12 cellular contexts compared by ENCODE assay signal in the genomic region with DNA sequence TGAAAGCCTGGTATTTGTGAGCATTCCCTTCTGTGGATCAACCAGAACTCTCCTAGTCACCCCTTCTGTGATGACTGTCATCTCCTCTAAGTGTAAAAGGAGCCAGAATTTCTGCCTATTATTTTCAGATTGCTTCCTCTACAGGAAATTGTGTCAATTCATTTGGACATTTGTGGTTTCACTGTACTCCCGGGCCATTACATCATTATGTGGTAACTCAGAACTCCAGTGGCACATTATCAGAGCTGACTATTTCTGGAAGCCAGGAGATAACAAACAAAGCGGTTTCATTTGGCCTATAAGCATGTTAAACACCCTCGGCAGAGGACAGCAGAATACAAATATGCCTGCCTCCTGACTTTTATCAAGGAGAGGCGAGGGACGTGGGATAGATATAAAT.
DNase-seq lines count a peak whose midpoint lies in the region; ATAC-seq and TF ChIP-seq lines count a peak whose summit lies in the region.
"Had no signal": no experiment of that assay in that cellular context is flagged by ENCODE, and none has a peak within 500 bp of the region (broad histone marks: within the 10 kb centered on the region; RNA-seq: fewer than 3 reads in every experiment).

No MANE protein-coding gene starts in this region.

- H3K27ac ChIP-seq in breast epithelium, result no peak overlapping the region

- no peaks in the 10 kb centered on the region for H3K9me3 Mint-ChIP-seq in MCF 10A (ENCODE audit: unreplicated experiment)
- H3K9me3 Mint-ChIP-seq in naive thymus-derived CD8-positive, alpha-beta T cell, result peaks cover 0 to 3% (median 0%) of the 10 kb centered on the region in 9 donors

- H3K27me3 ChIP-seq in breast epithelium, result no peaks in the 10 kb centered on the region

- TF ChIP-seq POLR2A in breast epithelium (IDR thresholded peaks at IDR 0.05), result no peak

- DNase-seq in MCF 10A (ENCODE audit: unreplicated experiment), result peak; percentile 14
- no peak for DNase-seq in breast epithelium (ENCODE audit: low spot score in 2 of 2)
- peak; percentile 50 for DNase-seq in SW480 (ENCODE audit: low spot score)
- DNase-seq in fibroblast of villous mesenchyme (ENCODE audit: low read depth), result peak; percentile 68
- DNase-seq in NCI-H748 (lab: John Stamatoyannopoulos, UW; ENCODE audit: unreplicated experiment), result no peak
- DNase-seq in HEK293T (ENCODE audit: extremely low spot score), result no peak
- DNase-seq in naive thymus-derived CD8-positive, alpha-beta T cell, result no peak
- DNase-seq: activated CD4-positive, CD25-positive, alpha-beta regulatory T cell had no signal

- TF ChIP-seq CTCF in MCF 10A (IDR thresholded peaks at IDR 0.05; ENCODE audit: unreplicated experiment) (no peak), breast epithelium (IDR thresholded peaks at IDR 0.05) (no peak), fibroblast of villous mesenchyme (IDR thresholded peaks at IDR 0.05; ENCODE audit: insufficient read depth, low read depth, low read length) (no peak)

- H3K36me3 ChIP-seq in breast epithelium, result no peaks in the 10 kb centered on the region

- intact Hi-C loops in MCF 10A (cut with micrococcal nuclease), result no loop called here
- intact Hi-C loops in breast epithelium (cut with DNase I; ENCODE audit: low total_unique reads), result no loop called here

- CTCF ChIA-PET in MCF 10A (lab: Yijun Ruan, JAX) (interaction anchor here (0.8 to 1.0 kb wide), 2 partner anchors 16 to 193 kb away, joined by 3 to 7 read pairs; partner anchors contain the start of gene SEMA6D), HEK293T (lab: Yijun Ruan, JAX) (no interaction called here)

- POLR2A ChIA-PET in MCF 10A (lab: Yijun Ruan, JAX) (interaction anchor here (0.8 kb wide), 1 partner anchor 9 kb away, joined by 3 read pairs; no protein-coding TSS in a partner anchor), HEK293T (lab: Yijun Ruan, JAX) (no interaction called here)
- POLR2A ChIA-PET in naive thymus-derived CD8-positive, alpha-beta T cell (lab: Charles Lee), result no interaction called here

- no TSS peak for BruUV-seq in MCF 10A (replicated peaks; lab: Mats Ljungman, UMichigan)

- no peaks in the 10 kb centered on the region for H3K36me3 Mint-ChIP-seq in MCF 10A (ENCODE audit: insufficient read depth, unreplicated experiment)
- peaks cover 0 to 4% (median 0%) of the 10 kb centered on the region in 3 donors for H3K36me3 Mint-ChIP-seq in naive thymus-derived CD8-positive, alpha-beta T cell
- H3K36me3 Mint-ChIP-seq: memory B cell had no signal

- no peak overlapping the region for H3K4me3 Mint-ChIP-seq in MCF 10A (ENCODE audit: unreplicated experiment)
- no peak overlapping the region for H3K4me3 Mint-ChIP-seq in naive thymus-derived CD8-positive, alpha-beta T cell
- H3K4me3 Mint-ChIP-seq: activated T-helper 17 cell treated with anti-CD3 and anti-CD28 coated beads, Interleukin-2, amount 50 U/mL, for 72 hours; memory B cell had no signal

- no peaks in the 10 kb centered on the region for H3K27me3 Mint-ChIP-seq in MCF 10A (ENCODE audit: insufficient read depth, unreplicated experiment)
- peaks cover 0 to 6% (median 3%) of the 10 kb centered on the region in 5 donors for H3K27me3 Mint-ChIP-seq in naive thymus-derived CD8-positive, alpha-beta T cell
- H3K27me3 Mint-ChIP-seq: activated T-helper 17 cell treated with anti-CD3 and anti-CD28 coated beads, Interleukin-2, amount 50 U/mL, for 72 hours; memory B cell had no signal

- no peaks in the 10 kb centered on the region for H3K4me1 ChIP-seq in breast epithelium

- no peak overlapping the region for H3K27ac Mint-ChIP-seq in MCF 10A (ENCODE audit: low read depth, unreplicated experiment)
- no peak overlapping the region for H3K27ac Mint-ChIP-seq in naive thymus-derived CD8-positive, alpha-beta T cell
- H3K27ac Mint-ChIP-seq: activated T-helper 17 cell treated with anti-CD3 and anti-CD28 coated beads, Interleukin-2, amount 50 U/mL, for 72 hours; memory B cell had no signal

- no peaks in the 10 kb centered on the region for H3K9me3 ChIP-seq in breast epithelium

- no peak for ATAC-seq in HG03135 (IDR thresholded peaks at IDR 0.05; ENCODE audit: unreplicated experiment)
- no peak for ATAC-seq in naive thymus-derived CD8-positive, alpha-beta T cell
- ATAC-seq: activated T-helper 17 cell treated with anti-CD3 and anti-CD28 coated beads, Interleukin-2, amount 50 U/mL, for 72 hours; HepG2 had no signal

- peaks cover 7% of the 10 kb centered on the region for H3K4me1 Mint-ChIP-seq in MCF 10A (ENCODE audit: insufficient read depth, unreplicated experiment)
- no peaks in the 10 kb centered on the region for H3K4me1 Mint-ChIP-seq in naive thymus-derived CD8-positive, alpha-beta T cell
- H3K4me1 Mint-ChIP-seq: activated T-helper 17 cell treated with anti-CD3 and anti-CD28 coated beads, Interleukin-2, amount 50 U/mL, for 72 hours; memory B cell had no signal

- no peak overlapping the region for H3K4me3 ChIP-seq in breast epithelium
- H3K4me3 ChIP-seq in fibroblast of villous mesenchyme (ENCODE audit: low read depth, low read length), result no peak overlapping the region

TF ChIP-seq in HEK293T, 16 proteins besides CTCF, POLR2A, EP300 and RAD21:
- no peak for TF ChIP-seq FOXK2 (IDR thresholded peaks at IDR 0.05)
- no peak for TF ChIP-seq PKNOX1 (IDR thresholded peaks at IDR 0.05)
- no peak for TF ChIP-seq ZNF384 (IDR thresholded peaks at IDR 0.05)
- no peak for TF ChIP-seq SUZ12 (IDR thresholded peaks at IDR 0.05)
- no peak for TF ChIP-seq LEF1 (IDR thresholded peaks at IDR 0.05; ENCODE audit: borderline replicate concordance)
- no peak for TF ChIP-seq FOXA1 (IDR thresholded peaks at IDR 0.05)
- no peak for TF ChIP-seq SP1 (IDR thresholded peaks at IDR 0.05)
- TF ChIP-seq L3MBTL2 (conservative IDR thresholded peaks at IDR 0.05), result no peak
- TF ChIP-seq ARNT (IDR thresholded peaks at IDR 0.05), result no peak
- no peak for TF ChIP-seq FOXM1 (IDR thresholded peaks at IDR 0.05; ENCODE audit: borderline replicate concordance)

Comparison
In these comparisons a context has a peak if more than half of its experiments do, and no peak if none do; other contexts are left out.
1. DNase-seq: peak in MCF 10A (single experiment), SW480 (single experiment) and fibroblast of villous mesenchyme (single experiment); none in breast epithelium (0 of 2), NCI-H748 (single experiment), HEK293T (single experiment) and naive thymus-derived CD8-positive, alpha-beta T cell (0 of 10).